ENCODE assay signal across 17 cellular contexts in the genomic region with DNA sequence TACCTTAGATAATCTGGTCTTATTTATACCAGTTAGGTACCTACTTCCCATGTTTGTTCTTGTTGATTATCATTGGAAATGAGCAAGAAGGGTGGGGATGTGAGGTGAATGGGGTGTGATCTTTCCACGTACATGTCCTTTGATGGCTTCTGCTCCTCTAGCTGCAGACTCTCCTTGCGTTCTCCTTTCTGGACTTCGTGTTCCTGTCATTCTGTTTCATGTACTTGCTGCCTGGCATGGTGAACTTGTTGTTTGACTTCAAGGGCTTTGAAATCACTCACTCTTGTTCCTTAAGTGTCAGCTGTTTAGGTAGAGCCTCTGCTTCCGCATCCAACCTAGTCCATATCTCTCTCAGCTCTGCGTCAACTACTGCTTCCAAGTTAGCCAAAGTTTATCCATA.
"Had no signal": no experiment of that assay in that cellular context is flagged by ENCODE, and none has a peak within 500 bp of the region (broad histone marks: within the 10 kb centered on the region; RNA-seq: fewer than 3 reads in every experiment).

No MANE protein-coding gene starts in this region.

- H3K9ac ChIP-seq: SK-N-SH had no signal

- ATAC-seq: activated CD8-positive, alpha-beta memory T cell treated with anti-CD3 and anti-CD28 coated beads, Interleukin-2, amount 10 ng/mL, durations not matched to agents 7 days and 5 days; activated naive CD8-positive, alpha-beta T cell treated with anti-CD3 and anti-CD28 coated beads, Interleukin-2, amount 50 U/mL, for 24 hours; stimulated activated memory B cell treated with anti-CD40 and anti-IgM and Interleukin-4, amounts not matched to agents 10 μg/mL and 1 μg/mL and 100 μg/mL, for 72 hours; T-cell had no signal

- DNase-seq: activated CD4-positive, alpha-beta T cell treated with anti-CD3 and anti-CD28 coated beads, Interleukin-2, amount 50 U/mL, for 48 hours; activated CD4-positive, CD25-positive, alpha-beta regulatory T cell treated with anti-CD3 and anti-CD28 coated beads, Interleukin-2, amount 50 U/mL, for 72 hours; activated CD8-positive, alpha-beta memory T cell treated with anti-CD3 and anti-CD28 coated beads, Interleukin-2, amount 10 ng/mL, durations not matched to agents 7 days and 5 days; activated naive CD4-positive, alpha-beta T cell treated with anti-CD3 and anti-CD28 coated beads for 36 hours; activated naive CD8-positive, alpha-beta T cell treated with anti-CD3 and anti-CD28 coated beads, Interleukin-2, amount 50 U/mL, for 24 hours; activated T-cell treated with anti-CD3 and anti-CD28 coated beads, Interleukin-2, amount 50 U/mL, for 1 hour; aorta; dorsolateral prefrontal cortex; endodermal cell; lower lobe of right lung; SK-N-SH; stimulated activated CD4-positive, alpha-beta T cell treated with anti-CD3 and anti-CD28 coated beads, Interleukin-2, amount 100 ng/mL, for 48 hours; substantia nigra; T-cell; upper lobe of left lung had no signal

- H3K27me3 ChIP-seq: cardiac muscle cell, upper lobe of left lung had no signal

- H3K9me3 ChIP-seq: lower lobe of right lung, SK-N-SH, upper lobe of left lung had no signal

- H3K4me3 ChIP-seq: cardiac muscle cell, dorsolateral prefrontal cortex, lower lobe of right lung, upper lobe of left lung had no signal

- H3K27ac ChIP-seq: cardiac muscle cell, dorsolateral prefrontal cortex, lower lobe of right lung had no signal

- H3K36me3 ChIP-seq: cardiac muscle cell, lower lobe of right lung, upper lobe of left lung had no signal
